Comparison of ENCODE assay signal across 23 cellular contexts in genomic region chr6:121641158-121641557, GRCh38.
A peak's percentile ranks its signal among the peaks of the same experiment; 100 is the strongest.
DNase-seq lines count a peak whose midpoint lies in the region; ATAC-seq, FAIRE-seq and TF ChIP-seq lines count a peak whose summit lies in the region.
"Had no signal": no experiment of that assay in that cellular context is flagged by ENCODE, and none has a peak within 500 bp of the region (broad histone marks: within the 10 kb centered on the region; RNA-seq: fewer than 3 reads in every experiment).

No MANE protein-coding gene starts in this region.

- H3K27ac Mint-ChIP-seq in activated CD4-positive, alpha-beta T cell treated with anti-CD3 and anti-CD28 coated beads, Interleukin-2, amount 10 ng/mL, durations not matched to agents 24 days and 14 days, result no peak overlapping the region
- H3K27ac Mint-ChIP-seq in astrocyte (ENCODE audit: unreplicated experiment), result no peak overlapping the region
- H3K27ac Mint-ChIP-seq in activated T-helper 17 cell treated with anti-CD3 and anti-CD28 coated beads, Interleukin-2, amount 50 U/mL, for 72 hours, result no peak overlapping the region
- H3K27ac Mint-ChIP-seq in activated T-cell treated with anti-CD3 and anti-CD28 coated beads, Interleukin-2, amount 50 U/mL, for 24 hours, result no peak overlapping the region
- H3K27ac Mint-ChIP-seq: B cell; CD4-positive, alpha-beta T cell; CD8-positive, alpha-beta T cell had no signal

- intact Hi-C loops in activated CD4-positive, alpha-beta T cell treated with anti-CD3 and anti-CD28 coated beads, Interleukin-2, amount 10 ng/mL, durations not matched to agents 24 days and 14 days (cut with micrococcal nuclease), result no loop called here

- peaks cover 20% of the 10 kb centered on the region for H3K4me1 ChIP-seq in DND-41 (ENCODE audit: insufficient read depth, low read length)
- H3K4me1 ChIP-seq in astrocyte (ENCODE audit: insufficient read depth, low read length), result no peaks in the 10 kb centered on the region
- H3K4me1 ChIP-seq: A549, Caco-2 had no signal

- ATAC-seq in DND-41 (ENCODE audit: insufficient read depth, low read depth), result no peak
- no peak for ATAC-seq in activated T-helper 17 cell treated with anti-CD3 and anti-CD28 coated beads, Interleukin-2, amount 50 U/mL, for 72 hours (replicated peaks)
- ATAC-seq: A549; CD8-positive, alpha-beta T cell; GM12878 had no signal

- H3K27me3 Mint-ChIP-seq in activated CD4-positive, alpha-beta T cell treated with anti-CD3 and anti-CD28 coated beads, Interleukin-2, amount 10 ng/mL, durations not matched to agents 24 days and 14 days, result no peaks in the 10 kb centered on the region
- H3K27me3 Mint-ChIP-seq in astrocyte (ENCODE audit: low read depth, unreplicated experiment), result no peaks in the 10 kb centered on the region
- H3K27me3 Mint-ChIP-seq in activated T-helper 17 cell treated with anti-CD3 and anti-CD28 coated beads, Interleukin-2, amount 50 U/mL, for 72 hours, result no peaks in the 10 kb centered on the region
- no peaks in the 10 kb centered on the region for H3K27me3 Mint-ChIP-seq in activated T-cell treated with anti-CD3 and anti-CD28 coated beads, Interleukin-2, amount 50 U/mL, for 24 hours
- H3K27me3 Mint-ChIP-seq: B cell; CD4-positive, alpha-beta T cell had no signal

- H3K36me3 ChIP-seq in DND-41 (ENCODE audit: insufficient read depth, low read length) (no peaks in the 10 kb centered on the region), astrocyte (ENCODE audit: insufficient read depth, low read length) (no peaks in the 10 kb centered on the region)
- H3K36me3 ChIP-seq: BLaER1 treated with 17β-estradiol and CSF1 and Interleukin-3, amounts not matched to agents 10 nM and 100 nM had no signal

- H3K9ac ChIP-seq in DND-41 (ENCODE audit: low read depth, low read length) (no peak overlapping the region), astrocyte (ENCODE audit: low read length) (no peak overlapping the region)
- H3K9ac ChIP-seq: BLaER1 treated with 17β-estradiol and CSF1 and Interleukin-3, amounts not matched to agents 10 nM and 100 nM had no signal

- no peak overlapping the region for H3K4me3 ChIP-seq in DND-41 (ENCODE audit: low read depth in 1 of 2, low read length in 2 of 2)
- no peak overlapping the region for H3K4me3 ChIP-seq in astrocyte (ENCODE audit: insufficient read depth, low read depth, low read length)
- H3K4me3 ChIP-seq: A549; BLaER1 treated with 17β-estradiol and CSF1 and Interleukin-3, amounts not matched to agents 10 nM and 100 nM; GM12878 had no signal

- no peak overlapping the region for H3K4me3 Mint-ChIP-seq in activated CD4-positive, alpha-beta T cell treated with anti-CD3 and anti-CD28 coated beads, Interleukin-2, amount 10 ng/mL, durations not matched to agents 24 days and 14 days
- no peak overlapping the region for H3K4me3 Mint-ChIP-seq in astrocyte (ENCODE audit: unreplicated experiment)
- no peak overlapping the region for H3K4me3 Mint-ChIP-seq in activated T-helper 17 cell treated with anti-CD3 and anti-CD28 coated beads, Interleukin-2, amount 50 U/mL, for 72 hours
- no peak overlapping the region for H3K4me3 Mint-ChIP-seq in activated T-cell treated with anti-CD3 and anti-CD28 coated beads, Interleukin-2, amount 50 U/mL, for 24 hours
- H3K4me3 Mint-ChIP-seq: B cell; CD4-positive, alpha-beta T cell; CD8-positive, alpha-beta T cell had no signal

- H3K36me3 Mint-ChIP-seq in activated CD4-positive, alpha-beta T cell treated with anti-CD3 and anti-CD28 coated beads, Interleukin-2, amount 10 ng/mL, durations not matched to agents 24 days and 14 days (ENCODE audit: low read depth), result no peaks in the 10 kb centered on the region
- H3K36me3 Mint-ChIP-seq in astrocyte (ENCODE audit: low read depth, unreplicated experiment), result no peaks in the 10 kb centered on the region
- H3K36me3 Mint-ChIP-seq in activated T-helper 17 cell treated with anti-CD3 and anti-CD28 coated beads, Interleukin-2, amount 50 U/mL, for 72 hours (ENCODE audit: low read depth), result no peaks in the 10 kb centered on the region
- H3K36me3 Mint-ChIP-seq in activated T-cell treated with anti-CD3 and anti-CD28 coated beads, Interleukin-2, amount 50 U/mL, for 24 hours (ENCODE audit: low read depth), result no peaks in the 10 kb centered on the region
- H3K36me3 Mint-ChIP-seq: CD8-positive, alpha-beta T cell had no signal

- H3K27me3 ChIP-seq in DND-41 (ENCODE audit: insufficient read depth, low read length, poor library complexity), result no peaks in the 10 kb centered on the region
- no peaks in the 10 kb centered on the region for H3K27me3 ChIP-seq in astrocyte (ENCODE audit: insufficient read depth, low read length)
- H3K27me3 ChIP-seq: BLaER1 treated with 17β-estradiol and CSF1 and Interleukin-3, amounts not matched to agents 10 nM and 100 nM had no signal

- H3K4me2 ChIP-seq in DND-41 (ENCODE audit: insufficient read depth, low read length) (no peak overlapping the region), astrocyte (ENCODE audit: low read length) (no peak overlapping the region)
- H3K4me2 ChIP-seq: A549; BLaER1 treated with 17β-estradiol and CSF1 and Interleukin-3, amounts not matched to agents 10 nM and 100 nM had no signal

- H4K20me1 ChIP-seq in DND-41 (ENCODE audit: insufficient read depth, low read length), result no peaks in the 10 kb centered on the region
- H4K20me1 ChIP-seq in astrocyte (ENCODE audit: insufficient read depth, low read length), result no peaks in the 10 kb centered on the region
- H4K20me1 ChIP-seq: BLaER1 treated with 17β-estradiol and CSF1 and Interleukin-3, amounts not matched to agents 10 nM and 100 nM had no signal

- FAIRE-seq in astrocyte (lab: Jason Lieb, UNC), result peak; percentile 67
- FAIRE-seq: A549, D721Med, GM12878, GM12892, GM18507 had no signal

- DNase-seq in activated CD4-positive, alpha-beta T cell treated with anti-CD3 and anti-CD28 coated beads, Interleukin-2, amount 10 ng/mL, durations not matched to agents 24 days and 14 days, result peak; percentile 12
- DNase-seq in activated CD4-positive, alpha-beta T cell treated with anti-CD3 and anti-CD28 coated beads for 48 hours, result no peak
- no peak for DNase-seq in DND-41
- no peak for DNase-seq in astrocyte (ENCODE audit: low read depth)
- no peak for DNase-seq in activated T-cell treated with anti-CD3 and anti-CD28 coated beads, Interleukin-2, amount 50 U/mL, for 24 hours
- DNase-seq: AML-193; Caco-2; Calu3; CD4-positive, alpha-beta T cell; CD8-positive, alpha-beta T cell; DMS79 treated with DMSO at 0.1 percent for 48 hours; EL; GDM1 had no signal

- H3K79me2 ChIP-seq in DND-41 (ENCODE audit: insufficient read depth, low read length) (no peaks in the 10 kb centered on the region), astrocyte (ENCODE audit: insufficient read depth, low read length) (no peaks in the 10 kb centered on the region)

- H3K27ac ChIP-seq in DND-41 (ENCODE audit: low read length) (0 out of 2 replicates have a peak overlapping the region, but pooled peaks have one; percentile 1), astrocyte (ENCODE audit: low read depth, low read length) (no peak overlapping the region)
- H3K27ac ChIP-seq: 22Rv1; A549; BLaER1 treated with 17β-estradiol and CSF1 and Interleukin-3, amounts not matched to agents 10 nM and 100 nM; C4-2B had no signal

- H3K9me3 ChIP-seq in DND-41 (ENCODE audit: insufficient read depth, low read length, severe bottlenecking) (peaks cover 8% of the 10 kb centered on the region), astrocyte (ENCODE audit: insufficient read depth, low read depth, low read length) (no peaks in the 10 kb centered on the region)
- H3K9me3 ChIP-seq: Caco-2 had no signal

- peaks cover 9% of the 10 kb centered on the region for H3K4me1 Mint-ChIP-seq in activated CD4-positive, alpha-beta T cell treated with anti-CD3 and anti-CD28 coated beads, Interleukin-2, amount 10 ng/mL, durations not matched to agents 24 days and 14 days
- peaks cover 13% of the 10 kb centered on the region for H3K4me1 Mint-ChIP-seq in astrocyte (ENCODE audit: low read depth, unreplicated experiment)
- no peaks in the 10 kb centered on the region for H3K4me1 Mint-ChIP-seq in activated T-helper 17 cell treated with anti-CD3 and anti-CD28 coated beads, Interleukin-2, amount 50 U/mL, for 72 hours
- H3K4me1 Mint-ChIP-seq in activated T-cell treated with anti-CD3 and anti-CD28 coated beads, Interleukin-2, amount 50 U/mL, for 24 hours (ENCODE audit: low read depth), result peaks cover 10% of the 10 kb centered on the region
- H3K4me1 Mint-ChIP-seq: B cell had no signal

- peaks cover 11% of the 10 kb centered on the region for H3K9me3 Mint-ChIP-seq in activated CD4-positive, alpha-beta T cell treated with anti-CD3 and anti-CD28 coated beads, Interleukin-2, amount 10 ng/mL, durations not matched to agents 24 days and 14 days
- H3K9me3 Mint-ChIP-seq in astrocyte (ENCODE audit: unreplicated experiment), result peaks cover 12% of the 10 kb centered on the region
- peaks cover 4% of the 10 kb centered on the region for H3K9me3 Mint-ChIP-seq in activated T-helper 17 cell treated with anti-CD3 and anti-CD28 coated beads, Interleukin-2, amount 50 U/mL, for 72 hours
- H3K9me3 Mint-ChIP-seq in activated T-cell treated with anti-CD3 and anti-CD28 coated beads, Interleukin-2, amount 50 U/mL, for 24 hours, result peaks cover 6% of the 10 kb centered on the region
- H3K9me3 Mint-ChIP-seq: CD8-positive, alpha-beta T cell had no signal

- no peak for TF ChIP-seq CTCF in DND-41 (IDR thresholded peaks at IDR 0.05; ENCODE audit: borderline replicate concordance, extremely low read depth, low read length, poor library complexity, severe bottlenecking)
- no peak for TF ChIP-seq CTCF in astrocyte (IDR thresholded peaks at IDR 0.05; ENCODE audit: insufficient read depth, low read depth, low read length)

- H2AFZ ChIP-seq in DND-41 (ENCODE audit: low read depth, low read length), result peak overlapping the region; percentile 38; the same call in 1 of the 2 replicates
- H2AFZ ChIP-seq in astrocyte (ENCODE audit: low read depth, low read length), result no peak overlapping the region
